ENCODE assay signal across 8 cellular contexts in the genomic region with DNA sequence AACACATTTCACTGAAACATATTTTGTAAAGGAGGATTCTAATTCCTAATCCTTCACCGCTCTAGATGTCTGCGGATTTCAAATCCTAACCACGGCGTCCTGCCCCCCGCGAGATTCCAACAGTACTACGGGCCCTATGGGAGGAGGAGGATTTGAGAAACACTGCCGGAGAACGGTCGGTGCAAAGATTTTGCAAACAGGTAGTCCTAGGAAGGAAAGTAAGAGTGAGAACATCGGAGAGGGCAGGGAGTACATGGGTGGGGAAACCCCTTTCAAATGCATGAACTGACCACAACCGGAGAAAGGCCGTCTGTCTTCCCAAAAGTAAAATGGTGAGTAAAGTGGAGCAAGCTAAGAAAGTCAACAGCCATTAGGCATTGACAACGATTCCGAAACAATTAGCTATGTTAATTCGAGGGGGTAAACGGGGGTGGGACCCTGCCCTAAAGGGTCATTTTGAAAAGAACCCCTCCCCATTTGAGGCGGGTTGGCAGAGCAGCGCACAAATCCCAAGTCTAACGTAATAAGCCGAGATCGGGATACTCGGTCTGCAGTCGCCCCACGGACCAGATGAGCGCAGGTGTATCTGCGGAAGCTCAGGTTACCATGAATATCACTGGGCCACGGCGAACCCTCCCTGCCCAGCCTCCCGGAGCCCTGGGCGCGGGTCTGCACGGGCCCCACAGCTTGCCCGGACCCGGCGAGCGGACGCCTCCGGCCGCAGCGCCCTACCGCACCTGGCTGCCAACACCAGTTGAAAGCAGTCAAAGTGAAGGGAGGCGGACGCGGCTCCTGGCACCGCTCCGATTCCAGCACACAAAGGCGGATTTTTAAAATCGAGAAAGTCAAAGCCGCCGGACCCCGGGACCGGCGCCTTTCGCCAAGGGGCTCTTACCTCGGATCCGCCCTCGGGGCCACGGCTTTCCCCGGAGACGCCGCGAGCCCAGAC. TPM values are rescaled to one million over a fixed set of nuclear protein-coding genes. Genes with fewer than 3 reads are reported as not detected.
DNase-seq lines count a peak whose midpoint lies in the region; ATAC-seq and TF ChIP-seq lines count a peak whose summit lies in the region.

No MANE protein-coding gene starts in this region.

- ATAC-seq in GM19025 (IDR thresholded peaks at IDR 0.05; ENCODE audit: low read depth, unreplicated experiment) (peak; percentile 30), HG03135 (IDR thresholded peaks at IDR 0.05; ENCODE audit: unreplicated experiment) (peak; percentile 34)

- intact Hi-C loops in left ventricle myocardium inferior (cut with micrococcal nuclease) = no loop called here

- peaks cover 24% of the 10 kb centered on the region for H3K27me3 ChIP-seq in BLaER1
- no peaks in the 10 kb centered on the region for H3K27me3 ChIP-seq in adipocyte (replicated peaks; ENCODE audit: control insufficient read depth, insufficient read depth, low read length)
- H3K27me3 ChIP-seq in left ventricle myocardium inferior (ENCODE audit: low read depth) = no peaks in the 10 kb centered on the region
- H3K27me3 ChIP-seq in parathyroid adenoma (ENCODE audit: control insufficient read depth, insufficient read depth, low read length) = no peaks in the 10 kb centered on the region

- no peaks in the 10 kb centered on the region for H3K79me2 ChIP-seq in parathyroid adenoma

- H3K4me1 ChIP-seq in BLaER1 (peaks cover 15% of the 10 kb centered on the region), adipocyte (ENCODE audit: control insufficient read depth, insufficient read depth, low read length) (peaks cover 15% of the 10 kb centered on the region), left ventricle myocardium inferior (peaks cover 31% of the 10 kb centered on the region), parathyroid adenoma (peaks cover 4% of the 10 kb centered on the region)

- H3K9ac ChIP-seq in BLaER1 (peak overlapping the region; percentile 73), adipocyte (ENCODE audit: low read length) (peak overlapping the region; percentile 95), parathyroid adenoma (peak overlapping the region; percentile 12)

- DNase-seq in NCI-H526 treated with DMSO at 0.1 percent for 48 hours (lab: John Stamatoyannopoulos, UW) (peak; percentile 79), adipocyte (ENCODE audit: low read depth) (peak; percentile 76), left ventricle myocardium inferior (peak; percentile 28), GM19240 (ENCODE audit: insufficient read length, low spot score) (no peak)

- H3K4me3 ChIP-seq in BLaER1 = peak overlapping the region; percentile 71
- H3K4me3 ChIP-seq in adipocyte (ENCODE audit: low read length) = peak overlapping the region; percentile 93
- peak overlapping the region; percentile 93 for H3K4me3 ChIP-seq in left ventricle myocardium inferior
- H3K4me3 ChIP-seq in parathyroid adenoma (ENCODE audit: low read depth, low read length) = peak overlapping the region; percentile 84

- TF ChIP-seq CTCF in left ventricle myocardium inferior (IDR thresholded peaks at IDR 0.05; ENCODE audit: borderline replicate concordance) (no peak), parathyroid adenoma (IDR thresholded peaks at IDR 0.05) (no peak)

- H4K20me1 ChIP-seq in BLaER1 = no peaks in the 10 kb centered on the region

- H3K9me3 ChIP-seq in BLaER1 = 0 out of 2 replicates have a peak, but pooled peaks cover 5% of the 10 kb centered on the region
- peaks cover 8% of the 10 kb centered on the region for H3K9me3 ChIP-seq in adipocyte (ENCODE audit: control insufficient read depth, low read length)
- H3K9me3 ChIP-seq in left ventricle myocardium inferior (replicated peaks) = peaks cover 6% of the 10 kb centered on the region
- H3K9me3 ChIP-seq in parathyroid adenoma (ENCODE audit: control insufficient read depth, low read length) = no peaks in the 10 kb centered on the region

- H3K4me2 ChIP-seq in BLaER1 = peak overlapping the region; percentile 96
- peak overlapping the region; percentile 86 for H3K4me2 ChIP-seq in parathyroid adenoma (ENCODE audit: low read length)

- H3K36me3 ChIP-seq in BLaER1 (no peaks in the 10 kb centered on the region), adipocyte (ENCODE audit: control insufficient read depth, insufficient read depth, low read length, severe bottlenecking) (peaks cover 13% of the 10 kb centered on the region), left ventricle myocardium inferior (peaks cover 9% of the 10 kb centered on the region), parathyroid adenoma (ENCODE audit: control insufficient read depth, insufficient read depth, low read length) (no peaks in the 10 kb centered on the region)

- H3K27ac ChIP-seq in BLaER1 = peak overlapping the region; percentile 53; the same call in 1 of the 2 replicates
- peak overlapping the region; percentile 92 for H3K27ac ChIP-seq in left ventricle myocardium inferior (replicated peaks)
- H3K27ac ChIP-seq in parathyroid adenoma = peak overlapping the region; percentile 78

- H2AFZ ChIP-seq in parathyroid adenoma = peak overlapping the region; percentile 72

RNA-seq across cellular contexts. Expression of gene EPS8, which starts 0.6 kb away (rescaled TPM):
- total RNA-seq in left ventricle myocardium inferior = 18.9 TPM

Comparison
In these comparisons a context has a peak if more than half of its experiments do, and no peak if none do; other contexts are left out.
1. H3K9ac ChIP-seq: peak in every context shown above with its lines; median percentile 95 in adipocyte; 73 in BLaER1; 12 in parathyroid adenoma.